8 cellular contexts compared by ENCODE assay signal in genomic region chr5:80654391-80655230, GRCh38. TPM values are rescaled to one million over a fixed set of nuclear protein-coding genes. Genes with fewer than 3 reads are reported as not detected.
A peak's percentile ranks its signal among the peaks of the same experiment; 100 is the strongest.
DNase-seq lines count a peak whose midpoint lies in the region; ATAC-seq lines count a peak whose summit lies in the region.

Gene DHFR, minus strand, starts transcription at chr5:80654983. Its CDS starts 494 bp downstream, at chr5:80654489.
Gene MSH3, plus strand, starts transcription at chr5:80654652. Its CDS starts 76 bp downstream, at chr5:80654728.

- no peaks in the 10 kb centered on the region for H3K4me1 ChIP-seq in aorta (ENCODE audit: control insufficient read depth in 1 of 2, insufficient read depth in 2 of 2, low read length in 2 of 2)

- H3K4me3 ChIP-seq in aorta (ENCODE audit: low read length in 2 of 2) = peak within 1 kb of the TSS; percentile 90 to 99

- intact Hi-C loops in aorta (cut with DNase I) = loop anchor here in 1 of 2 donors (5.0 to 10.0 kb wide), 2 partner anchors 170 to 247 kb away; partner anchors contain the start of genes FAM151B and ZFYVE16

- H3K36me3 ChIP-seq in aorta (ENCODE audit: control insufficient read depth in 1 of 2, insufficient read depth in 2 of 2, low read length in 1 of 2) = no peaks in the 10 kb centered on the region

- H3K9me3 ChIP-seq in aorta (ENCODE audit: control insufficient read depth, low read length) = no peaks in the 10 kb centered on the region

- 0 to 1% methylated on average over 66 to 74 of the region's 74 CpGs for WGBS in aorta, 2 donors

- DNase-seq in NCI-H2081 (lab: John Stamatoyannopoulos, UW) (peak; percentile 86 to 89), T-helper 9 cell (peak; percentile 86), astrocyte of the hippocampus (ENCODE audit: low read depth, low spot score) (peak; percentile 95), hippocampal formation (lab: John Stamatoyannopoulos, UW) (peak; percentile 86), renal cortical epithelial cell (ENCODE audit: low read depth) (peak; percentile 85), aorta (peak; percentile 91 to 95)

- H3K27me3 ChIP-seq in aorta (ENCODE audit: control insufficient read depth in 1 of 2, insufficient read depth in 2 of 2, low read length in 1 of 2) = no peaks in the 10 kb centered on the region

- peak within 1 kb of the TSS; percentile 72 to 98 for H3K27ac ChIP-seq in aorta (ENCODE audit: low read depth in 1 of 2, low read length in 2 of 2)

- ATAC-seq in GM18498 (IDR thresholded peaks at IDR 0.05; ENCODE audit: unreplicated experiment) (peak; percentile 54), HG02973 (IDR thresholded peaks at IDR 0.05; ENCODE audit: unreplicated experiment) (peak; percentile 33), aorta (ENCODE audit: low FRiP score) (peak; percentile 85)

RNA-seq across cellular contexts. Expression of gene DHFR, which starts in this region (rescaled TPM):
- total RNA-seq in renal cortical epithelial cell (10.2 and 21.2 TPM in 2 replicates), aorta (10 to 100 TPM in 1 of 2 donors, 1 to 10 TPM in 1; 4.5 to 10.9 TPM)
- polyA plus RNA-seq in aorta = 10 to 100 TPM in 1 of 2 donors, 1 to 10 TPM in 1; 5.4 to 21.0 TPM

RNA-seq across cellular contexts. Expression of gene MSH3, which starts in this region (rescaled TPM):
- 17.0 and 26.0 TPM in 2 replicates for total RNA-seq in renal cortical epithelial cell
- total RNA-seq in aorta = 10 to 100 TPM; 12.8 to 18.1 TPM
- polyA plus RNA-seq in aorta = 1 to 10 TPM; 4.2 to 5.5 TPM

Comparison
In these comparisons a context has a peak if more than half of its experiments do, and no peak if none do; other contexts are left out.
1. Peak in every context shown above with its lines: DNase-seq, ATAC-seq, H3K4me3 ChIP-seq and H3K27ac ChIP-seq.
2. ATAC-seq: peak in every context shown above with its lines; median percentile 85 in aorta; 54 in GM18498; 33 in HG02973.